20 cellular contexts compared by ENCODE assay signal in the genomic region with DNA sequence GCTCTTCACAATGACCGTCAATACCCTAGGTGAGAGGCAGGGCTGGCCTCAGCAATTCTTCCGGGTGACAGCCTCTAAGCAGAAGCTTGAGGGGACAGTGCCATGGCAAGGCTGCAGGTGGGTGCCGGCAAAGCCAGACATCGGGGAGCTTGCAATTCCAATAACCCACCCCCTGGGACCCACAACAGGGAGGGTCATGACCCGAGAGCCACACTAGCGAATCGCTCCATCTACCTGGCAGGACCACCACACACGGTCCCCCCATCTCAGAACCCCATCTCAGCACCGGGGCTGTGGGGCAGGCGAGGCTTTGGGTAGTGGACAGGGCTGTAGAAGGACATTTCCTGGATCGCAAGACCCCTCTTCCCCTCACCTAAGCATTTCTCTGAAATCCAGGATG.
A peak's percentile ranks its signal among the peaks of the same experiment; 100 is the strongest.
DNase-seq lines count a peak whose midpoint lies in the region; ATAC-seq and TF ChIP-seq lines count a peak whose summit lies in the region.
"Had no signal": no experiment of that assay in that cellular context is flagged by ENCODE, and none has a peak within 500 bp of the region (broad histone marks: within the 10 kb centered on the region; RNA-seq: fewer than 3 reads in every experiment).

No MANE protein-coding gene starts in this region.

- H3K27me3 ChIP-seq in BLaER1 treated with 17β-estradiol and CSF1 and Interleukin-3, amounts not matched to agents 10 nM and 100 nM: no peaks in the 10 kb centered on the region
- H3K27me3 ChIP-seq in RWPE2 (ENCODE audit: insufficient read depth, poor library complexity, severe bottlenecking) (no peaks in the 10 kb centered on the region), foreskin keratinocyte (no peaks in the 10 kb centered on the region), osteoblast (ENCODE audit: insufficient read depth, low read length) (no peaks in the 10 kb centered on the region)

- H3K9me3 ChIP-seq in BLaER1 treated with 17β-estradiol and CSF1 and Interleukin-3, amounts not matched to agents 10 nM and 100 nM (replicated peaks in 1 of 11): peaks cover 0 to 7% (median 0%) of the 10 kb centered on the region in 11 experiments; a peak in 2 of 22 replicates
- H3K9me3 ChIP-seq in RWPE2 (ENCODE audit: severe bottlenecking) (no peaks in the 10 kb centered on the region), osteoblast (ENCODE audit: low read depth, low read length) (no peaks in the 10 kb centered on the region)

- no peaks in the 10 kb centered on the region for H3K79me2 ChIP-seq in osteoblast (ENCODE audit: insufficient read depth, low read length)

- H3K4me1 Mint-ChIP-seq in neural crest cell: peaks cover 33% of the 10 kb centered on the region
- H3K4me1 Mint-ChIP-seq: IgD-negative memory B cell had no signal

- H3K4me1 ChIP-seq in BLaER1 treated with 17β-estradiol and CSF1 and Interleukin-3, amounts not matched to agents 10 nM and 100 nM: peaks cover 90 to 99% (median 97%) of the 10 kb centered on the region in 10 experiments
- H3K4me1 ChIP-seq in RWPE2 (ENCODE audit: insufficient read depth, poor library complexity, severe bottlenecking) (peaks cover 39% of the 10 kb centered on the region), foreskin keratinocyte (peaks cover 34% of the 10 kb centered on the region), osteoblast (ENCODE audit: insufficient read depth, low read length) (peaks cover 49% of the 10 kb centered on the region)

- no peaks in the 10 kb centered on the region for H4K20me1 ChIP-seq in BLaER1 treated with 17β-estradiol and CSF1 and Interleukin-3, amounts not matched to agents 10 nM and 100 nM
- H4K20me1 ChIP-seq in osteoblast (ENCODE audit: insufficient read depth, low read length): no peaks in the 10 kb centered on the region

- H3K4me2 ChIP-seq in BLaER1 treated with 17β-estradiol and CSF1 and Interleukin-3, amounts not matched to agents 10 nM and 100 nM: peak overlapping the region; percentile 84 to 96 (median 92)
- H3K4me2 ChIP-seq in osteoblast (ENCODE audit: insufficient read depth, low read length): no peak overlapping the region

- DNase-seq in RWPE2 (ENCODE audit: low spot score) (no peak), foreskin keratinocyte (no peak), neural crest cell (ENCODE audit: low read depth, low spot score) (no peak), NCI-H69 (lab: John Stamatoyannopoulos, UW) (no peak), osteoblast (ENCODE audit: insufficient read length, low spot score, missing footprints) (no peak), dermis blood vessel endothelial cell (no peak)
- DNase-seq: ACHN; C1 segment of cervical spinal cord; Calu3; CD8-positive, alpha-beta T cell; DMS153; MV-4-11; NCI-H1105 treated with DMSO at 0.1 percent for 48 hours; NCI-H2029 treated with DMSO at 0.1 percent for 48 hours; NCI-H226; NCI-H510A treated with DMSO at 0.1 percent for 48 hours; Right ventricle myocardium superior had no signal

- no peak overlapping the region for H2AFZ ChIP-seq in osteoblast (ENCODE audit: low read length)

- peak overlapping the region in 9 of 11 experiments; percentile 84 to 96 (median 92); a peak in 18 of 22 replicates for H3K27ac ChIP-seq in BLaER1 treated with 17β-estradiol and CSF1 and Interleukin-3, amounts not matched to agents 10 nM and 100 nM
- H3K27ac ChIP-seq in RWPE2 (ENCODE audit: poor library complexity, severe bottlenecking) (peak overlapping the region; percentile 87), foreskin keratinocyte (peak overlapping the region; percentile 71), osteoblast (ENCODE audit: low read depth, low read length) (no peak overlapping the region)

- ATAC-seq in RWPE2 (ENCODE audit: low read depth): no peak
- no peak for ATAC-seq in foreskin keratinocyte
- ATAC-seq in HG02840 (IDR thresholded peaks at IDR 0.05; ENCODE audit: low FRiP score, unreplicated experiment): no peak
- ATAC-seq: CD8-positive, alpha-beta T cell had no signal

- H3K9me3 Mint-ChIP-seq in neural crest cell: no peaks in the 10 kb centered on the region
- H3K9me3 Mint-ChIP-seq: CD8-positive, alpha-beta T cell; IgD-negative memory B cell had no signal

- H3K27me3 Mint-ChIP-seq in neural crest cell (ENCODE audit: low read depth): no peaks in the 10 kb centered on the region

- no peaks in the 10 kb centered on the region for H3K36me3 ChIP-seq in BLaER1 treated with 17β-estradiol and CSF1 and Interleukin-3, amounts not matched to agents 10 nM and 100 nM
- H3K36me3 ChIP-seq in RWPE2 (ENCODE audit: low read depth): no peaks in the 10 kb centered on the region
- no peaks in the 10 kb centered on the region for H3K36me3 ChIP-seq in osteoblast (ENCODE audit: insufficient read depth, low read length)

- peak overlapping the region in 7 of 11 experiments; percentile 7 to 79 (median 47); a peak in 9 of 22 replicates for H3K9ac ChIP-seq in BLaER1 treated with 17β-estradiol and CSF1 and Interleukin-3, amounts not matched to agents 10 nM and 100 nM

- H3K27ac Mint-ChIP-seq in neural crest cell (ENCODE audit: unreplicated experiment): peak overlapping the region; percentile 67
- H3K27ac Mint-ChIP-seq: CD8-positive, alpha-beta T cell; IgD-negative memory B cell had no signal

- H3K4me3 ChIP-seq in BLaER1 treated with 17β-estradiol and CSF1 and Interleukin-3, amounts not matched to agents 10 nM and 100 nM: no peak overlapping the region
- H3K4me3 ChIP-seq in RWPE2 (ENCODE audit: severe bottlenecking) (no peak overlapping the region), osteoblast (ENCODE audit: insufficient read depth, low read length) (no peak overlapping the region)

- no peak overlapping the region for H3K4me3 Mint-ChIP-seq in neural crest cell
- H3K4me3 Mint-ChIP-seq: CD8-positive, alpha-beta T cell; IgD-negative memory B cell had no signal

- no peak for TF ChIP-seq CTCF in RWPE2 (IDR thresholded peaks at IDR 0.05; ENCODE audit: poor library complexity, severe bottlenecking)
- TF ChIP-seq CTCF in foreskin keratinocyte (conservative IDR thresholded peaks at IDR 0.05): no peak
- no peak for TF ChIP-seq CTCF in neural crest cell (conservative IDR thresholded peaks at IDR 0.05)
- TF ChIP-seq CTCF in osteoblast (IDR thresholded peaks at IDR 0.05; ENCODE audit: extremely low read depth, low read depth, low read length): no peak

- H3K36me3 Mint-ChIP-seq in neural crest cell (ENCODE audit: low read depth): no peaks in the 10 kb centered on the region
- H3K36me3 Mint-ChIP-seq: CD8-positive, alpha-beta T cell; IgD-negative memory B cell had no signal
